In genomic region chr9:114098660-114099522, GRCh38 we compare ENCODE assay signal across 8 cellular contexts. TPM values are rescaled to one million over a fixed set of nuclear protein-coding genes. Genes with fewer than 3 reads are reported as not detected.
DNase-seq lines count a peak whose midpoint lies in the region; ATAC-seq and TF ChIP-seq lines count a peak whose summit lies in the region.

TSS of gene KIF12 (minus strand) at chr9:114099292. CDS start at chr9:114099276, 16 bp downstream.

- H3K9me3 ChIP-seq in duodenal mucosa (ENCODE audit: control insufficient read depth in 1 of 2, low read length in 2 of 2) (peaks cover 0 to 3% of the 10 kb centered on the region in 2 donors), upper lobe of left lung (peaks cover 0 to 8% (median 0%) of the 10 kb centered on the region in 4 donors)

- intact Hi-C loops in activated T-helper 2 cell treated with anti-CD3 and anti-CD28 coated beads, Interferon-gamma antibody, Interleukin-2, Interleukin-4, amounts not matched to agents 10 μg/mL and 5 μg/mL and 100 μg/mL, durations not matched to agents 14 hours and 24 hours and 36 hours (cut with micrococcal nuclease): no loop called here

- H3K4me3 ChIP-seq in duodenal mucosa (ENCODE audit: low read depth in 1 of 2, low read length in 2 of 2) (peak within 1 kb of the TSS; percentile 64 to 70), upper lobe of left lung (peak within 1 kb of the TSS; percentile 6 to 61 (median 58))

- no peak within 1 kb of the TSS for H3K27ac Mint-ChIP-seq in activated T-helper 2 cell treated with anti-CD3 and anti-CD28 coated beads, Interferon-gamma antibody, Interleukin-2, Interleukin-4, amounts not matched to agents 10 μg/mL and 5 μg/mL and 100 μg/mL, durations not matched to agents 14 hours and 24 hours and 36 hours

- peaks cover 9 to 14% of the 10 kb centered on the region in 2 donors for H3K4me1 ChIP-seq in duodenal mucosa (ENCODE audit: control insufficient read depth in 1 of 2, insufficient read depth in 2 of 2, low read length in 2 of 2)
- H3K4me1 ChIP-seq in upper lobe of left lung: peaks cover 11 to 23% (median 14%) of the 10 kb centered on the region in 4 donors

- no peak for TF ChIP-seq EP300 in upper lobe of left lung (IDR thresholded peaks at IDR 0.05)

- no peaks in the 10 kb centered on the region for H3K9me3 Mint-ChIP-seq in activated T-helper 2 cell treated with anti-CD3 and anti-CD28 coated beads, Interferon-gamma antibody, Interleukin-2, Interleukin-4, amounts not matched to agents 10 μg/mL and 5 μg/mL and 100 μg/mL, durations not matched to agents 14 hours and 24 hours and 36 hours

- peaks cover 4 to 18% of the 10 kb centered on the region in 2 donors for H3K36me3 ChIP-seq in duodenal mucosa (ENCODE audit: control insufficient read depth in 1 of 2, insufficient read depth in 2 of 2, low read length in 2 of 2)
- H3K36me3 ChIP-seq in upper lobe of left lung: no peaks in the 10 kb centered on the region

- H3K4me3 Mint-ChIP-seq in activated T-helper 2 cell treated with anti-CD3 and anti-CD28 coated beads, Interferon-gamma antibody, Interleukin-2, Interleukin-4, amounts not matched to agents 10 μg/mL and 5 μg/mL and 100 μg/mL, durations not matched to agents 14 hours and 24 hours and 36 hours (ENCODE audit: low read depth): no peak within 1 kb of the TSS

- H3K4me1 Mint-ChIP-seq in activated T-helper 2 cell treated with anti-CD3 and anti-CD28 coated beads, Interferon-gamma antibody, Interleukin-2, Interleukin-4, amounts not matched to agents 10 μg/mL and 5 μg/mL and 100 μg/mL, durations not matched to agents 14 hours and 24 hours and 36 hours (ENCODE audit: low read depth): peaks cover 3% of the 10 kb centered on the region

- peaks cover 26% of the 10 kb centered on the region for H3K27me3 Mint-ChIP-seq in activated T-helper 2 cell treated with anti-CD3 and anti-CD28 coated beads, Interferon-gamma antibody, Interleukin-2, Interleukin-4, amounts not matched to agents 10 μg/mL and 5 μg/mL and 100 μg/mL, durations not matched to agents 14 hours and 24 hours and 36 hours (ENCODE audit: low read depth)

- DNase-seq in ELF-1 (ENCODE audit: low read depth, low spot score) (peak; percentile 67), NCI-H748 (lab: John Stamatoyannopoulos, UW; ENCODE audit: unreplicated experiment) (peak; percentile 78), mesenteric fat pad (ENCODE audit: low spot score) (peak; percentile 88), upper lobe of left lung (peak; percentile 75 to 88), AG20443 (ENCODE audit: low spot score) (no peak), cortex of kidney (lab: John Stamatoyannopoulos, UW) (no peak)
- DNase-seq in activated T-helper 2 cell treated with anti-CD3 and anti-CD28 coated beads, Interferon-gamma antibody, Interleukin-2, Interleukin-4, amounts not matched to agents 10 μg/mL and 5 μg/mL and 100 μg/mL, durations not matched to agents 14 hours and 24 hours and 36 hours (ENCODE audit: low spot score): no peak

- no peaks in the 10 kb centered on the region for H3K36me3 Mint-ChIP-seq in activated T-helper 2 cell treated with anti-CD3 and anti-CD28 coated beads, Interferon-gamma antibody, Interleukin-2, Interleukin-4, amounts not matched to agents 10 μg/mL and 5 μg/mL and 100 μg/mL, durations not matched to agents 14 hours and 24 hours and 36 hours (ENCODE audit: low read depth)

- H3K27me3 ChIP-seq in duodenal mucosa (ENCODE audit: control insufficient read depth in 1 of 2, insufficient read depth in 2 of 2, low read length in 2 of 2) (no peaks in the 10 kb centered on the region), upper lobe of left lung (peaks cover 0 to 8% (median 3%) of the 10 kb centered on the region in 4 donors)

- 31 to 37% methylated on average over 29 to 34 of the region's 45 CpGs for WGBS in upper lobe of left lung, 2 donors

- TF ChIP-seq CTCF in upper lobe of left lung (IDR thresholded peaks at IDR 0.05): no peak

- TF ChIP-seq POLR2A in upper lobe of left lung (IDR thresholded peaks at IDR 0.05): no peak

- peak within 1 kb of the TSS; percentile 74 for H3K27ac ChIP-seq in duodenal mucosa (ENCODE audit: low read depth, low read length)
- H3K27ac ChIP-seq in upper lobe of left lung: no peak within 1 kb of the TSS

- H3K9ac ChIP-seq in duodenal mucosa (ENCODE audit: low read depth in 1 of 2, low read length in 2 of 2): peak within 1 kb of the TSS; percentile 53 to 69

- peak; percentile 67 to 69 for ATAC-seq in upper lobe of left lung (ENCODE audit: low FRiP score in 2 of 2)

RNA-seq across cellular contexts. Expression of gene KIF12, which starts in this region (rescaled TPM):
- total RNA-seq in mesenteric fat pad (0.84 TPM), upper lobe of left lung (10 to 100 TPM in 1 of 6 donors, 1 to 10 TPM in 5; 2.3 to 16.8 (median 4.4) TPM)
- not detected in 2 replicates for total RNA-seq in activated T-helper 2 cell treated with anti-CD3 and anti-CD28 coated beads, Interferon-gamma antibody, Interleukin-2, Interleukin-4, amounts not matched to agents 10 μg/mL and 5 μg/mL and 100 μg/mL, durations not matched to agents 14 hours and 24 hours and 36 hours

Comparison
In these comparisons a context has a peak if more than half of its experiments do, and no peak if none do; other contexts are left out.
1. Peak in DNase-seq in mesenteric fat pad; RNA of the gene not detected or under 1 TPM.
2. DNase-seq: peak in ELF-1 (single experiment), NCI-H748 (single experiment) and upper lobe of left lung (2 of 2); none in AG20443 (single experiment), cortex of kidney (single experiment) and activated T-helper 2 cell treated with anti-CD3 and anti-CD28 coated beads, Interferon-gamma antibody, Interleukin-2, Interleukin-4, amounts not matched to agents 10 μg/mL and 5 μg/mL and 100 μg/mL, durations not matched to agents 14 hours and 24 hours and 36 hours (single experiment).